1 cellular context compared by ENCODE assay signal in the genomic region with DNA sequence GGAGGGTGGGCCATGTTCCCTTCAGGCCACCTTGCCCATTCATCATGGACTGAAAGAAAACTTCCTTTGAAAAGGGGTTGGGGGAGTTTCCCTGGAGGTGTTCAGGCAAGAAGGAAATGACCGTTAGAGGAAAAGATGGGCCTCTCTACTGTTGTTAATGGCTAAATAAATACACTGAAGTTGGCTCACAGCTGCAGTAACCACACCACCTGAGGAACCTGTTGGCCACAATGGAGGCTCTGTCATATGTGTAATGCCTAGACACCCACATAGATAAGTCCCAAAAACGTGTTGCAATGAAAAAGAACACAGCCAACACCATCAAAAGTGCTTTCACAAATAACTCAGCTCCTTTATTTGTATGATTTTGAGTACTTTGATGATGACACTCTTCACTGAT.
TF ChIP-seq lines count a peak whose summit lies in the region.

No MANE protein-coding gene starts in this region.

TF ChIP-seq in GM12878, 131 proteins besides CTCF, POLR2A, EP300 and RAD21 (continued from another document):
- TF ChIP-seq, protein P1, sequence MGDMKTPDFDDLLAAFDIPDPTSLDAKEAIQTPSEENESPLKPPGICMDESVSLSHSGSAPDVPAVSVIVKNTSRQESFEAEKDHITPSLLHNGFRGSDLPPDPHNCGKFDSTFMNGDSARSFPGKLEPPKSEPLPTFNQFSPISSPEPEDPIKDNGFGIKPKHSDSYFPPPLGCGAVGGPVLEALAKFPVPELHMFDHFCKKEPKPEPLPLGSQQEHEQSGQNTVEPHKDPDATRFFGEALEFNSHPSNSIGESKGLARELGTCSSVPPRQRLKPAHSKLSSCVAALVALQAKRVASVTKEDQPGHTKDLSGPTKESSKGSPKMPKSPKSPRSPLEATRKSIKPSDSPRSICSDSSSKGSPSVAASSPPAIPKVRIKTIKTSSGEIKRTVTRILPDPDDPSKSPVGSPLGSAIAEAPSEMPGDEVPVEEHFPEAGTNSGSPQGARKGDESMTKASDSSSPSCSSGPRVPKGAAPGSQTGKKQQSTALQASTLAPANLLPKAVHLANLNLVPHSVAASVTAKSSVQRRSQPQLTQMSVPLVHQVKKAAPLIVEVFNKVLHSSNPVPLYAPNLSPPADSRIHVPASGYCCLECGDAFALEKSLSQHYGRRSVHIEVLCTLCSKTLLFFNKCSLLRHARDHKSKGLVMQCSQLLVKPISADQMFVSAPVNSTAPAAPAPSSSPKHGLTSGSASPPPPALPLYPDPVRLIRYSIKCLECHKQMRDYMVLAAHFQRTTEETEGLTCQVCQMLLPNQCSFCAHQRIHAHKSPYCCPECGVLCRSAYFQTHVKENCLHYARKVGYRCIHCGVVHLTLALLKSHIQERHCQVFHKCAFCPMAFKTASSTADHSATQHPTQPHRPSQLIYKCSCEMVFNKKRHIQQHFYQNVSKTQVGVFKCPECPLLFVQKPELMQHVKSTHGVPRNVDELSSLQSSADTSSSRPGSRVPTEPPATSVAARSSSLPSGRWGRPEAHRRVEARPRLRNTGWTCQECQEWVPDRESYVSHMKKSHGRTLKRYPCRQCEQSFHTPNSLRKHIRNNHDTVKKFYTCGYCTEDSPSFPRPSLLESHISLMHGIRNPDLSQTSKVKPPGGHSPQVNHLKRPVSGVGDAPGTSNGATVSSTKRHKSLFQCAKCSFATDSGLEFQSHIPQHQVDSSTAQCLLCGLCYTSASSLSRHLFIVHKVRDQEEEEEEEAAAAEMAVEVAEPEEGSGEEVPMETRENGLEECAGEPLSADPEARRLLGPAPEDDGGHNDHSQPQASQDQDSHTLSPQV (IDR thresholded peaks at IDR 0.05), result no peak
- TF ChIP-seq TAF1 (IDR thresholded peaks at IDR 0.05; ENCODE audit: borderline replicate concordance, low read depth, low read length) (no peak), FOXM1 (IDR thresholded peaks at IDR 0.05; ENCODE audit: low read depth, low read length) (0 out of 2 replicates have a peak, but pooled peaks have one; percentile 31), TCF3 (IDR thresholded peaks at IDR 0.05; ENCODE audit: borderline replicate concordance, insufficient read depth, low read depth, low read length) (0 out of 2 replicates have a peak, but pooled peaks have one; percentile 28), ZNF207 (IDR thresholded peaks at IDR 0.05; ENCODE audit: borderline replicate concordance) (no peak), YY1 (IDR thresholded peaks at IDR 0.05; ENCODE audit: low read depth, low read length) (0 out of 2 replicates have a peak, but pooled peaks have one; percentile 23), MYB (IDR thresholded peaks at IDR 0.05; ENCODE audit: borderline replicate concordance, low read depth, low read length) (0 out of 2 replicates have a peak, but pooled peaks have one; percentile 41), IKZF2 (IDR thresholded peaks at IDR 0.05) (peak in 1 of 2 experiments; percentile 15; a peak in 1 of 4 replicates)
- TF ChIP-seq, protein P2, sequence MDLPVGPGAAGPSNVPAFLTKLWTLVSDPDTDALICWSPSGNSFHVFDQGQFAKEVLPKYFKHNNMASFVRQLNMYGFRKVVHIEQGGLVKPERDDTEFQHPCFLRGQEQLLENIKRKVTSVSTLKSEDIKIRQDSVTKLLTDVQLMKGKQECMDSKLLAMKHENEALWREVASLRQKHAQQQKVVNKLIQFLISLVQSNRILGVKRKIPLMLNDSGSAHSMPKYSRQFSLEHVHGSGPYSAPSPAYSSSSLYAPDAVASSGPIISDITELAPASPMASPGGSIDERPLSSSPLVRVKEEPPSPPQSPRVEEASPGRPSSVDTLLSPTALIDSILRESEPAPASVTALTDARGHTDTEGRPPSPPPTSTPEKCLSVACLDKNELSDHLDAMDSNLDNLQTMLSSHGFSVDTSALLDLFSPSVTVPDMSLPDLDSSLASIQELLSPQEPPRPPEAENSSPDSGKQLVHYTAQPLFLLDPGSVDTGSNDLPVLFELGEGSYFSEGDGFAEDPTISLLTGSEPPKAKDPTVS (IDR thresholded peaks at IDR 0.05; ENCODE audit: low read depth, low read length), result no peak
